Comparison of ENCODE assay signal across 9 cellular contexts in genomic region chr14:91078095-91078737, GRCh38. TPM values are rescaled to one million over a fixed set of nuclear protein-coding genes. Genes with fewer than 3 reads are reported as not detected.
DNase-seq lines count a peak whose midpoint lies in the region; ATAC-seq, FAIRE-seq and TF ChIP-seq lines count a peak whose summit lies in the region.
"Had no signal": no experiment of that assay in that cellular context is flagged by ENCODE, and none has a peak within 500 bp of the region (broad histone marks: within the 10 kb centered on the region; RNA-seq: fewer than 3 reads in every experiment).

No MANE protein-coding gene starts in this region.

- H3K36me3 Mint-ChIP-seq in activated naive CD4-positive, alpha-beta T cell treated with anti-CD3 and anti-CD28 coated beads, Interleukin-2, amount 50 U/mL, for 72 hours = peaks cover 0 to 8% of the 10 kb centered on the region in 2 donors

- H3K27ac Mint-ChIP-seq in activated naive CD4-positive, alpha-beta T cell treated with anti-CD3 and anti-CD28 coated beads, Interleukin-2, amount 50 U/mL, for 72 hours = peak overlapping the region; percentile 22 to 83

- CTCF ChIA-PET in HepG2 (lab: Yijun Ruan, JAX; ENCODE audit: low intra/inter-chr PET ratio, low total read pairs) = no interaction called here

- no peaks in the 10 kb centered on the region for H3K27me3 ChIP-seq in HepG2 (ENCODE audit: control insufficient read depth in 1 of 2, insufficient read depth in 2 of 2, low read length in 2 of 2)

- BruUV-seq in HepG2 (replicated peaks; lab: Mats Ljungman, UMichigan) = no TSS peak

- POLR2A ChIA-PET in HepG2 (lab: Yijun Ruan, JAX) = no interaction called here

- ATAC-seq in HG03558 (IDR thresholded peaks at IDR 0.05; ENCODE audit: extremely low read depth, unreplicated experiment) (peak; percentile 34), HepG2 (no peak)
- ATAC-seq in activated naive CD4-positive, alpha-beta T cell treated with anti-CD3 and anti-CD28 coated beads, Interleukin-2, amount 50 U/mL, for 72 hours = peak; percentile 99 to 100

- TF ChIP-seq EP300 in HepG2 (IDR thresholded peaks at IDR 0.05; ENCODE audit: low read depth in 2 of 2, low read length in 2 of 2) = no peak
- no peak for TF ChIP-seq EP300 in HepG2 (CRISPR knock-in tag; IDR thresholded peaks at IDR 0.05; ENCODE audit: borderline replicate concordance)

- TF ChIP-seq POLR2A in HepG2 (IDR thresholded peaks at IDR 0.05; ENCODE audit: insufficient read depth in 1 of 2, low read depth in 2 of 2, low read length in 2 of 2) = no peak

- H3K36me3 ChIP-seq in HepG2 (replicated peaks in 1 of 2; ENCODE audit: control insufficient read depth in 1 of 2, insufficient read depth in 2 of 2, low read length in 2 of 2) = no peaks in the 10 kb centered on the region

- no peak overlapping the region for H3K4me3 ChIP-seq in HepG2 (replicated peaks in 1 of 3; ENCODE audit: insufficient read depth in 1 of 3, low read depth in 2 of 3, low read length in 3 of 3)

- no peak overlapping the region for H3K4me2 ChIP-seq in HepG2 (ENCODE audit: low read depth, low read length)

- no peak overlapping the region for H3K9ac ChIP-seq in HepG2 (ENCODE audit: insufficient read depth, low read depth, low read length)

- no peak overlapping the region for H2AFZ ChIP-seq in HepG2 (ENCODE audit: low read length)

- no peaks in the 10 kb centered on the region for H3K9me3 Mint-ChIP-seq in activated naive CD4-positive, alpha-beta T cell treated with anti-CD3 and anti-CD28 coated beads, Interleukin-2, amount 50 U/mL, for 72 hours

- DNase-seq in activated CD4-positive, CD25-positive, alpha-beta regulatory T cell treated with anti-CD3 and anti-CD28 coated beads, Interleukin-2, amount 50 U/mL, for 16 hours (ENCODE audit: low read depth, low spot score) = peak; percentile 29
- DNase-seq in activated CD4-positive, CD25-positive, alpha-beta regulatory T cell (lab: John Stamatoyannopoulos, UW) = no peak
- peak in 1 of 2 donors; percentile 58 for DNase-seq in activated naive CD4-positive, alpha-beta T cell treated with anti-CD3 and anti-CD28 coated beads, Interleukin-2, amount 50 U/mL, for 72 hours (ENCODE audit: low spot score in 2 of 2)
- peak; percentile 64 for DNase-seq in stimulated activated naive CD4-positive, alpha-beta T cell treated with Interleukin-2 at 50 U/mL for 16 hours (lab: John Stamatoyannopoulos, UW)
- no peak for DNase-seq in DMS79 treated with DMSO at 0.1 percent for 48 hours (lab: John Stamatoyannopoulos, UW)
- no peak for DNase-seq in HepG2 (ENCODE audit: low spot score)
- no peak for DNase-seq in SKM-1 (lab: John Stamatoyannopoulos, UW; ENCODE audit: unreplicated experiment)
- DNase-seq: aorta had no signal

- H3K9me3 ChIP-seq in HepG2 (ENCODE audit: low read length) = no peaks in the 10 kb centered on the region

- peaks cover 9% of the 10 kb centered on the region; the same call in 1 of the 2 replicates for H3K4me1 ChIP-seq in HepG2 (ENCODE audit: insufficient read depth, low read length)

- no peak for FAIRE-seq in HepG2 (lab: Jason Lieb, UNC)

- TF ChIP-seq RAD21 in HepG2 (CRISPR knock-in tag; IDR thresholded peaks at IDR 0.05) = no peak

- H4K20me1 ChIP-seq in HepG2 (ENCODE audit: insufficient read depth, low read length) = no peaks in the 10 kb centered on the region

- WGBS in HepG2 (ENCODE audit: low lambda C conversion rate) = 60% methylated on average over 9 of the region's 9 CpGs

- intact Hi-C loops in HepG2 (cut with micrococcal nuclease; ENCODE audit: unreplicated experiment) = no loop called here

- no peak for TF ChIP-seq CTCF in HepG2 (CRISPR knock-in tag; IDR thresholded peaks at IDR 0.05)

- H3K79me2 ChIP-seq in HepG2 (ENCODE audit: insufficient read depth, low read length) = no peaks in the 10 kb centered on the region

- in situ Hi-C loops in HepG2 (cut with HindIII; ENCODE audit: extremely low pct_ligation_motif_present, low pct_unique_long_range_greater_than_20kb) = no loop called here

- H3K27ac ChIP-seq in HepG2 (ENCODE audit: extremely low read length, insufficient read depth, low read length) = no peak overlapping the region

TF ChIP-seq in HepG2, 621 proteins besides CTCF, POLR2A, EP300 and RAD21:
- no peak for TF ChIP-seq ZNF557 (CRISPR knock-in tag; IDR thresholded peaks at IDR 0.05)

RNA-seq across cellular contexts. Expression of gene RPS6KA5, which starts 17.8 kb away (rescaled TPM):
- 10 to 100 TPM; 15.7 to 17.7 TPM for total RNA-seq in activated naive CD4-positive, alpha-beta T cell treated with anti-CD3 and anti-CD28 coated beads, Interleukin-2, amount 50 U/mL, for 72 hours
- 0.58 and 0.65 TPM in 2 replicates for total RNA-seq in HepG2 (2016; rRNA removed; fragmentation: Illumina TruSeq; extraction: Trizol)
- total RNA-seq in HepG2 (2016; cell fraction: cytosol; rRNA removed; fragmentation: Illumina TruSeq; extraction: Trizol; ENCODE audit: low read depth) = 0.10 and 0.44 TPM in 2 replicates
- total RNA-seq in HepG2 (2016; cell fraction: insoluble cytoplasmic fraction; rRNA removed; fragmentation: Illumina TruSeq; extraction: Trizol) = 0.59 and 0.67 TPM in 2 replicates
- total RNA-seq in HepG2 (2016; cell fraction: membrane; rRNA removed; fragmentation: Illumina TruSeq; extraction: Trizol) = 0.21 and 0.25 TPM in 2 replicates
- 0.81 and 0.84 TPM in 2 replicates for total RNA-seq in HepG2 (2016; cell fraction: nucleus; rRNA removed; fragmentation: Illumina TruSeq; extraction: Trizol)
- polyA plus RNA-seq in HepG2 (2011; rRNA removed) = 0.40 and 0.50 TPM in 2 replicates
- polyA plus RNA-seq in HepG2 (2011; cell fraction: cytosol; rRNA removed) = 0.27 and 0.42 TPM in 2 replicates
- 0.43 and 0.88 TPM in 2 replicates for polyA plus RNA-seq in HepG2 (2011; cell fraction: nucleus; rRNA removed)
- polyA plus RNA-seq in HepG2 (2012) = 1.2 and 1.7 TPM in 2 replicates
- polyA plus RNA-seq in HepG2 (2016; cell fraction: cytosol; fragmentation: Illumina TruSeq; extraction: Trizol; ENCODE audit: low read depth) = under 0.01 and 0.05 TPM in 2 replicates
- polyA plus RNA-seq in HepG2 (2016; cell fraction: insoluble cytoplasmic fraction; fragmentation: Illumina TruSeq; extraction: Trizol; ENCODE audit: low read depth) = 0.30 and 0.43 TPM in 2 replicates
- 0.03 and 0.06 TPM in 2 replicates for polyA plus RNA-seq in HepG2 (2016; cell fraction: membrane; fragmentation: Illumina TruSeq; extraction: Trizol; ENCODE audit: low read depth)
- 0.30 and 0.45 TPM in 2 replicates for polyA plus RNA-seq in HepG2 (2016; cell fraction: nucleus; fragmentation: Illumina TruSeq; extraction: Trizol; ENCODE audit: insufficient read depth, low read depth)
- polyA minus RNA-seq in HepG2 (2011; rRNA and poly(A)+ RNA removed; ENCODE audit: low replicate concordance) = 0.44 and 8.9 TPM in 2 replicates
- 0.44 and 1.2 TPM in 2 replicates for polyA minus RNA-seq in HepG2 (2011; cell fraction: cytosol; rRNA and poly(A)+ RNA removed)
- 3.4 and 3.7 TPM in 2 replicates for polyA minus RNA-seq in HepG2 (2011; cell fraction: nucleus; rRNA and poly(A)+ RNA removed)

RNA-seq across cellular contexts. Expression of gene DGLUCY, which starts 35.7 kb away (rescaled TPM):
- total RNA-seq in activated naive CD4-positive, alpha-beta T cell treated with anti-CD3 and anti-CD28 coated beads, Interleukin-2, amount 50 U/mL, for 72 hours = 10 to 100 TPM; 50.1 to 85.6 TPM
- 16.6 and 36.3 TPM in 2 replicates for total RNA-seq in HepG2 (2016; rRNA removed; fragmentation: Illumina TruSeq; extraction: Trizol)
- total RNA-seq in HepG2 (2016; cell fraction: cytosol; rRNA removed; fragmentation: Illumina TruSeq; extraction: Trizol; ENCODE audit: low read depth) = 7.4 and 10.5 TPM in 2 replicates
- total RNA-seq in HepG2 (2016; cell fraction: insoluble cytoplasmic fraction; rRNA removed; fragmentation: Illumina TruSeq; extraction: Trizol) = 19.2 and 33.7 TPM in 2 replicates
- 13.9 and 17.2 TPM in 2 replicates for total RNA-seq in HepG2 (2016; cell fraction: membrane; rRNA removed; fragmentation: Illumina TruSeq; extraction: Trizol)
- total RNA-seq in HepG2 (2016; cell fraction: nucleus; rRNA removed; fragmentation: Illumina TruSeq; extraction: Trizol) = 41.0 and 53.4 TPM in 2 replicates
- polyA plus RNA-seq in HepG2 (2011; rRNA removed) = 14.8 and 18.8 TPM in 2 replicates
- 10.0 and 10.9 TPM in 2 replicates for polyA plus RNA-seq in HepG2 (2011; cell fraction: cytosol; rRNA removed)
- 69.0 and 79.9 TPM in 2 replicates for polyA plus RNA-seq in HepG2 (2011; cell fraction: nucleus; rRNA removed)
- polyA plus RNA-seq in HepG2 (2012) = 14.0 and 15.8 TPM in 2 replicates
- 7.4 and 8.4 TPM in 2 replicates for polyA plus RNA-seq in HepG2 (2016; cell fraction: cytosol; fragmentation: Illumina TruSeq; extraction: Trizol; ENCODE audit: low read depth)
- polyA plus RNA-seq in HepG2 (2016; cell fraction: insoluble cytoplasmic fraction; fragmentation: Illumina TruSeq; extraction: Trizol; ENCODE audit: low read depth) = 12.6 and 15.7 TPM in 2 replicates
- polyA plus RNA-seq in HepG2 (2016; cell fraction: membrane; fragmentation: Illumina TruSeq; extraction: Trizol; ENCODE audit: low read depth) = 11.4 and 11.6 TPM in 2 replicates
- polyA plus RNA-seq in HepG2 (2016; cell fraction: nucleus; fragmentation: Illumina TruSeq; extraction: Trizol; ENCODE audit: insufficient read depth, low read depth) = 45.5 and 47.0 TPM in 2 replicates
- 6.1 and 32.7 TPM in 2 replicates for polyA minus RNA-seq in HepG2 (2011; rRNA and poly(A)+ RNA removed; ENCODE audit: low replicate concordance)
- polyA minus RNA-seq in HepG2 (2011; cell fraction: cytosol; rRNA and poly(A)+ RNA removed) = 9.4 and 9.6 TPM in 2 replicates
- 44.3 and 59.9 TPM in 2 replicates for polyA minus RNA-seq in HepG2 (2011; cell fraction: nucleus; rRNA and poly(A)+ RNA removed)

Comparison
In these comparisons a context has a peak if more than half of its experiments do, and no peak if none do; other contexts are left out.
1. DNase-seq: peak in activated CD4-positive, CD25-positive, alpha-beta regulatory T cell treated with anti-CD3 and anti-CD28 coated beads, Interleukin-2, amount 50 U/mL, for 16 hours (single experiment) and stimulated activated naive CD4-positive, alpha-beta T cell treated with Interleukin-2 at 50 U/mL for 16 hours (single experiment); none in activated CD4-positive, CD25-positive, alpha-beta regulatory T cell (0 of 4), DMS79 treated with DMSO at 0.1 percent for 48 hours (single experiment), HepG2 (single experiment) and SKM-1 (single experiment).
2. RNA of gene RPS6KA5, which starts 17.8 kb away (total RNA-seq): 15.7 to 17.7 TPM in activated naive CD4-positive, alpha-beta T cell treated with anti-CD3 and anti-CD28 coated beads, Interleukin-2, amount 50 U/mL, for 72 hours; 0.10 to 0.84 TPM in HepG2; every median in the first group is over 4 times any median in the second.